ENCODE assay signal across 7 cellular contexts in genomic region chr11:124837491-124837856, GRCh38. TPM values are rescaled to one million over a fixed set of nuclear protein-coding genes. Genes with fewer than 3 reads are reported as not detected.
DNase-seq lines count a peak whose midpoint lies in the region; ATAC-seq, FAIRE-seq and TF ChIP-seq lines count a peak whose summit lies in the region.

No MANE protein-coding gene starts in this region.

- intact Hi-C loops in GM12878 (cut with micrococcal nuclease; ENCODE audit: unreplicated experiment) = loop anchor here (1.0 to 5.0 kb wide), 5 partner anchors 37 to 420 kb away; partner anchors contain the start of gene MSANTD2
- intact Hi-C loops in posterior vena cava (cut with DNase I) = loop anchor here in 1 of 2 donors (2.0 to 5.0 kb wide), 2 partner anchors 165 to 189 kb away; partner anchors contain the start of genes SIAE and SPA17

- H3K27ac ChIP-seq in GM12878 (ENCODE audit: control insufficient read depth, insufficient read depth) = no peak overlapping the region

- no peak for TF ChIP-seq EP300 in GM12878 (IDR thresholded peaks at IDR 0.05; ENCODE audit: borderline replicate concordance in 1 of 2, control insufficient read depth in 1 of 2, low read depth in 2 of 2, low read length in 2 of 2)

- peak; percentile 67 for ATAC-seq in GM12878
- ATAC-seq in HG03159 (IDR thresholded peaks at IDR 0.05; ENCODE audit: unreplicated experiment) = no peak

- no peak overlapping the region for H3K9ac ChIP-seq in GM12878 (ENCODE audit: control insufficient read depth, insufficient read depth, low read length)

- SMC1A ChIA-PET in GM12878 (lab: Charles Lee; ENCODE audit: uncharacterized antibody, unreplicated experiment) = interaction anchor here (0.7 to 2.4 kb wide), 11 partner anchors 9 to 253 kb away, joined by 3 to 27 read pairs (median 4); no protein-coding TSS in a partner anchor

- in situ Hi-C loops in GM12878 (cut with MboI) = loop anchor here (5.0 to 25.0 kb wide), 2 partner anchors 165 to 425 kb away; partner anchors contain the start of genes OR8B4, SIAE and SPA17

- BruUV-seq in GM12878 (replicated peaks; lab: Mats Ljungman, UMichigan) = no TSS peak

- H4K20me1 ChIP-seq in GM12878 (ENCODE audit: control insufficient read depth, insufficient read depth) = no peaks in the 10 kb centered on the region

- no peaks in the 10 kb centered on the region for H3K9me3 ChIP-seq in GM12878 (replicated peaks; ENCODE audit: control insufficient read depth, insufficient read depth, low read length)

- TF ChIP-seq CTCF in HFF-Myc (IDR thresholded peaks at IDR 0.05; ENCODE audit: low read depth, low read length, missing control alignments) (peak; percentile 68), GM12878 (IDR thresholded peaks at IDR 0.05 in 2 of 3, conservative IDR thresholded peaks at IDR 0.05 in 1 of 3; ENCODE audit: control insufficient read depth in 2 of 3, extremely low read depth in 1 of 3, insufficient read depth in 1 of 3, low read depth in 3 of 3, low read length in 3 of 3) (peak; percentile 41 to 60 (median 54))

- RAD21 ChIA-PET in GM12878 (lab: Charles Lee; ENCODE audit: unreplicated experiment) = interaction anchor here (0.8 to 3.3 kb wide), 8 partner anchors 43 to 421 kb away, joined by 3 to 33 read pairs (median 6); no protein-coding TSS in a partner anchor

- POLR2A ChIA-PET in GM12878 (lab: Charles Lee) = no interaction called here

- no peak for FAIRE-seq in GM12878 (lab: Jason Lieb, UNC)

- TF ChIP-seq POLR2A in GM12878 (IDR thresholded peaks at IDR 0.05; ENCODE audit: low read depth, low read length) = no peak

- CTCF ChIA-PET in GM12878 (lab: Yijun Ruan, JAX) = interaction anchor here (0.6 to 7.1 kb wide), 23 partner anchors 8 to 592 kb away, joined by 3 to 102 read pairs (median 4); no protein-coding TSS in a partner anchor

- H3K36me3 ChIP-seq in GM12878 (ENCODE audit: control insufficient read depth in 2 of 2, insufficient read depth in 2 of 2, low read length in 1 of 2) = no peaks in the 10 kb centered on the region

- WGBS in GM12878 (ENCODE audit: insufficient coverage, insufficient replicate concordance, low lambda C conversion rate, missing lambda C conversion rate) = 25% methylated on average over 3 of the region's 3 CpGs

- peak; percentile 46 for TF ChIP-seq RAD21 in GM12878 (IDR thresholded peaks at IDR 0.05; ENCODE audit: insufficient read depth, low read depth, low read length)

- peak; percentile 19 for DNase-seq in GDM1 (lab: John Stamatoyannopoulos, UW)
- DNase-seq in HFF-Myc (ENCODE audit: extremely low read depth, low read depth) = peak; percentile 64
- DNase-seq in NCI-H446 treated with DMSO at 0.1 percent for 48 hours (lab: John Stamatoyannopoulos, UW) = peak; percentile 84
- DNase-seq in GM12878 (ENCODE audit: low read depth, low spot score) = peak; percentile 2
- peak; percentile 81 for DNase-seq in kidney tubule cell (ENCODE audit: low spot score)
- DNase-seq in posterior vena cava (ENCODE audit: low spot score) = no peak

- H3K27me3 ChIP-seq in GM12878 (replicated peaks in 1 of 2; ENCODE audit: control insufficient read depth in 2 of 2, insufficient read depth in 2 of 2, low read length in 1 of 2) = peaks cover 16 to 17% of the 10 kb centered on the region in 2 experiments

- H3K4me2 ChIP-seq in GM12878 (ENCODE audit: control insufficient read depth, insufficient read depth) = no peak overlapping the region

- no peaks in the 10 kb centered on the region for H3K4me1 ChIP-seq in GM12878 (ENCODE audit: control insufficient read depth, insufficient read depth, low read length)

- no peak overlapping the region for H2AFZ ChIP-seq in GM12878 (ENCODE audit: control insufficient read depth, low read depth, low read length)

- H3K79me2 ChIP-seq in GM12878 (ENCODE audit: control insufficient read depth, insufficient read depth, low read length) = no peaks in the 10 kb centered on the region

- H3K4me3 ChIP-seq in HFF-Myc (replicated peaks; ENCODE audit: low read depth, low read length) (no peak overlapping the region), GM12878 (no peak overlapping the region)

TF ChIP-seq in GM12878, 131 proteins besides CTCF, POLR2A, EP300 and RAD21:
- TF ChIP-seq GATAD2B (conservative IDR thresholded peaks at IDR 0.05; ENCODE audit: low read depth) (no peak), SMC3 (IDR thresholded peaks at IDR 0.05; ENCODE audit: borderline replicate concordance, low read length) (peak; percentile 12; the same call in 1 of the 2 replicates)

RNA-seq across cellular contexts. Expression of gene ROBO3, which starts 27.8 kb away (rescaled TPM):
- 0.42 and 0.81 TPM in 2 replicates for total RNA-seq in GM12878 (2013; cell fraction: nucleolus; rRNA removed)
- total RNA-seq in GM12878 (2014; rRNA removed) = 0.23 and 0.65 TPM in 2 replicates
- 0.31 TPM in 1 of 2 replicates, not detected in the other for total RNA-seq in GM12878 (2014; rRNA removed; fragmentation: Illumina TruSeq; extraction: Trizol)
- 0.24 and 0.36 TPM in 2 replicates for total RNA-seq in GM12878 (2021)
- 0.35 TPM for polyA plus RNA-seq in GM12878 (2011; ENCODE audit: low read depth)
- polyA plus RNA-seq in GM12878 (2011; rRNA removed) = 0.18 and 0.32 TPM in 2 replicates
- polyA plus RNA-seq in GM12878 (2011; cell fraction: cytosol; rRNA removed) = 0.13 and 0.47 TPM in 2 replicates
- polyA plus RNA-seq in GM12878 (2011; cell fraction: nucleus; rRNA removed) = 1.7 and 1.9 TPM in 2 replicates
- 1.1 and 1.4 TPM in 2 replicates for polyA plus RNA-seq in GM12878 (2012)
- 0.10 TPM in 1 of 2 replicates, not detected in the other for polyA plus RNA-seq in GM12878 (2014; fragmentation: Illumina TruSeq; extraction: Trizol)
- polyA plus RNA-seq in GM12878 (2014; fragmentation: Nextera tagmentation; extraction: Ambion mirVana) = not detected
- 0.63 and 0.67 TPM in 2 replicates for polyA plus RNA-seq in GM12878 (2014; rRNA removed)
- under 1 TPM; 0.31 to 0.63 TPM for polyA plus RNA-seq in GM12878 (2016; fragmentation: Nextera tagmentation; extraction: Ambion mirVana)
- polyA minus RNA-seq in GM12878 (2011; rRNA and poly(A)+ RNA removed) = not detected in 2 replicates
- not detected in 2 replicates for polyA minus RNA-seq in GM12878 (2011; cell fraction: cytosol; rRNA and poly(A)+ RNA removed)
- 0.12 and 0.19 TPM in 2 replicates for polyA minus RNA-seq in GM12878 (2011; cell fraction: nucleus; rRNA and poly(A)+ RNA removed)
- 10 to 100 TPM; 16.0 to 20.0 TPM for total RNA-seq in posterior vena cava

RNA-seq across cellular contexts. Expression of gene MSANTD2, which starts 37.3 kb away (rescaled TPM):
- total RNA-seq in GM12878 (2013; cell fraction: nucleolus; rRNA removed) = 9.9 and 13.0 TPM in 2 replicates
- total RNA-seq in GM12878 (2014; rRNA removed) (12.0 and 13.7 TPM in 2 replicates), GM12878 (2014; rRNA removed; fragmentation: Illumina TruSeq; extraction: Trizol) (10.6 and 11.2 TPM in 2 replicates), GM12878 (2021) (8.7 and 9.0 TPM in 2 replicates), posterior vena cava (10 to 100 TPM; 12.6 to 13.0 TPM)
- polyA plus RNA-seq in GM12878 (2011; ENCODE audit: low read depth) = 3.1 TPM
- polyA plus RNA-seq in GM12878 (2011; rRNA removed) (7.2 and 10.4 TPM in 2 replicates), GM12878 (2014; fragmentation: Illumina TruSeq; extraction: Trizol) (11.6 and 17.5 TPM in 2 replicates), GM12878 (2014; fragmentation: Nextera tagmentation; extraction: Ambion mirVana) (1 to 10 TPM; 3.0 to 4.1 TPM), GM12878 (2014; rRNA removed) (12.4 and 13.8 TPM in 2 replicates), GM12878 (2016; fragmentation: Nextera tagmentation; extraction: Ambion mirVana) (1 to 10 TPM; 6.4 to 7.0 TPM)
- 3.4 and 3.9 TPM in 2 replicates for polyA plus RNA-seq in GM12878 (2011; cell fraction: cytosol; rRNA removed)
- polyA plus RNA-seq in GM12878 (2011; cell fraction: nucleus; rRNA removed) = 12.3 and 14.2 TPM in 2 replicates
- polyA plus RNA-seq in GM12878 (2012) = 3.2 and 5.0 TPM in 2 replicates
- polyA minus RNA-seq in GM12878 (2011; rRNA and poly(A)+ RNA removed) = 1.8 and 1.9 TPM in 2 replicates
- polyA minus RNA-seq in GM12878 (2011; cell fraction: cytosol; rRNA and poly(A)+ RNA removed) = 3.6 and 4.0 TPM in 2 replicates
- 5.3 and 9.5 TPM in 2 replicates for polyA minus RNA-seq in GM12878 (2011; cell fraction: nucleus; rRNA and poly(A)+ RNA removed)

Comparison
In these comparisons a context has a peak if more than half of its experiments do, and no peak if none do; other contexts are left out.
1. RNA of gene ROBO3, which starts 27.8 kb away (total RNA-seq): 16.0 to 20.0 TPM in posterior vena cava; 0.23 to 0.81 TPM in GM12878; every median in the first group is over 4 times any median in the second.